In the genomic region with DNA sequence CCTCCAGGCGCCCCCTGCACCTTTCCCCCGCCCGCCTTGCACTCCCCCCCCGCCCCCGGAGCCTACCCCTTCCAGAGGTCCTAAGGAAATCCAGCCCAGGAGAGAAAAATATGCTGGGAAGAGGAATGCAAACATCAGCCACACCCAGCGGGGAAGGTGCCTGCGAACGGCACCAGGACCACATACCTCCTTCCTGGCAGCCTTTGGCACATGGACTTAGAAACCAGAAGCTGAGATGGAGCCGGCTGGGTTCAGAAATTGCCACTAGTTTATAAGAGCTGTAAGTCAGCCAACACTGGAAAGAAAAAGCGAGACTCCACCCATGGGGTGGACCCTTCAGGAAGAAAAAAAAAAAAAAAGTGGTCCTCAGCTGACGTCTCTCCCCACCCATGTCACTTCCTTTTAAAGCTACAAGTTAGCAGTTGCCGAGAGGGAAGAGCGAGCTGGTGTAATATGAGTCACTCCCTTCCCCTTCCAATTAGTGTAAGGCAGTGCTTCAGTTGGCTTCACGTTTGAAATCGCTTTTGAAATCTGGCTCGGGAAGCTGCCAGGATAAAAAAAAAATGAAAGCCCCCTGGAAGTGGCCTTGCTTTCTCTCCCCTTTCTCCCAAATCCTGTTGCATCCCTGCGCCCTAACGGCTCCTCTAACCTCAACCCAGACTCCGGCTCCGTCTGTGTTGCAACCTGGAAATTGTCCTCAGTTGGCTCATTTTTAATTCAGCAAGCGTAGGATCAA, we compare ENCODE assay signal across 1 cellular context.
TF ChIP-seq lines count a peak whose summit lies in the region.

A gene with protein sequence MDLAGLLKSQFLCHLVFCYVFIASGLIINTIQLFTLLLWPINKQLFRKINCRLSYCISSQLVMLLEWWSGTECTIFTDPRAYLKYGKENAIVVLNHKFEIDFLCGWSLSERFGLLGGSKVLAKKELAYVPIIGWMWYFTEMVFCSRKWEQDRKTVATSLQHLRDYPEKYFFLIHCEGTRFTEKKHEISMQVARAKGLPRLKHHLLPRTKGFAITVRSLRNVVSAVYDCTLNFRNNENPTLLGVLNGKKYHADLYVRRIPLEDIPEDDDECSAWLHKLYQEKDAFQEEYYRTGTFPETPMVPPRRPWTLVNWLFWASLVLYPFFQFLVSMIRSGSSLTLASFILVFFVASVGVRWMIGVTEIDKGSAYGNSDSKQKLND (minus strand): TSS at position 310 of the 736 bp plus-strand sequence. CDS start 41,848 bp downstream, outside the sequence.

TF ChIP-seq in K562, 482 proteins besides CTCF, POLR2A, EP300 and RAD21 (continued from another document and continues in another):
- TF ChIP-seq ZNF280A (IDR thresholded peaks at IDR 0.05; ENCODE audit: low read depth, partially characterized antibody) (no peak), ZNF174 (CRISPR knock-in tag; IDR thresholded peaks at IDR 0.05) (no peak), FOXM1 (IDR thresholded peaks at IDR 0.05; ENCODE audit: low read depth) (peak; percentile 68; the same call in 1 of the 2 replicates), FOXM1 (CRISPR knock-in tag; IDR thresholded peaks at IDR 0.05; ENCODE audit: low read depth) (no peak), SNRNP70 (optimal IDR thresholded peaks at IDR 0.05; ENCODE audit: low read depth, low read length) (no peak), RBM17 (IDR thresholded peaks at IDR 0.05; ENCODE audit: borderline replicate concordance, low read depth, low read length) (no peak), NEUROD1 (IDR thresholded peaks at IDR 0.05; ENCODE audit: borderline replicate concordance, low read depth, low read length, partially characterized antibody) (peak; percentile 68), HDAC8 (tag; IDR thresholded peaks at IDR 0.05) (no peak), ZEB2 (IDR thresholded peaks at IDR 0.05) (0 out of 2 replicates have a peak, but pooled peaks have one; percentile 22), HES1 (IDR thresholded peaks at IDR 0.05; ENCODE audit: low read depth) (0 out of 2 replicates have a peak, but pooled peaks have one; percentile 41), ZNF76 (CRISPR knock-in tag; IDR thresholded peaks at IDR 0.05; ENCODE audit: borderline replicate concordance) (no peak), JUND (IDR thresholded peaks at IDR 0.05; ENCODE audit: borderline replicate concordance, low read depth, low read length) (peak; percentile 92), JUND (tag; IDR thresholded peaks at IDR 0.05; ENCODE audit: borderline replicate concordance, low read depth, low read length) (peak; percentile 94), ASH1L (IDR thresholded peaks at IDR 0.05; ENCODE audit: borderline replicate concordance, low read depth, partially characterized antibody) (peak; percentile 37), GATAD2A (IDR thresholded peaks at IDR 0.05) (peak; percentile 47; the same call in 1 of the 2 replicates), TARDBP (IDR thresholded peaks at IDR 0.05) (no peak), U2AF2 (optimal IDR thresholded peaks at IDR 0.05; ENCODE audit: low read depth, low read length) (no peak), MCM2 (IDR thresholded peaks at IDR 0.05; ENCODE audit: low read depth) (no peak), XRCC3 (IDR thresholded peaks at IDR 0.05) (no peak), GABPA (tag; conservative IDR thresholded peaks at IDR 0.05; ENCODE audit: low read depth) (peak; percentile 85), PCBP2 (IDR thresholded peaks at IDR 0.05; ENCODE audit: low read depth, low read length, poor library complexity, severe bottlenecking) (no peak), NFATC3 (IDR thresholded peaks at IDR 0.05) (no peak), MAZ (CRISPR knock-in tag; conservative IDR thresholded peaks at IDR 0.05 in 1 of 2, IDR thresholded peaks at IDR 0.05 in 1 of 2) (peak in 1 of 2 experiments; percentile 57; a peak in 2 of 4 replicates), ELF2 (CRISPR knock-in tag; IDR thresholded peaks at IDR 0.05) (no peak), PURB (CRISPR knock-in tag; IDR thresholded peaks at IDR 0.05; ENCODE audit: low read depth) (no peak), HBP1 (CRISPR knock-in tag; IDR thresholded peaks at IDR 0.05) (no peak), FOXK2 (conservative IDR thresholded peaks at IDR 0.05 in 1 of 2, IDR thresholded peaks at IDR 0.05 in 1 of 2; ENCODE audit: low read depth in 2 of 2) (peak; percentile 55 to 66; a peak in 3 of 4 replicates), FOXJ3 (CRISPR knock-in tag; IDR thresholded peaks at IDR 0.05) (no peak), TBP (optimal IDR thresholded peaks at IDR 0.05; ENCODE audit: low read depth, low read length) (peak; percentile 99), ZNF639 (CRISPR knock-in tag; conservative IDR thresholded peaks at IDR 0.05 in 1 of 2, IDR thresholded peaks at IDR 0.05 in 1 of 2) (no peak), NFE2L1 (tag; IDR thresholded peaks at IDR 0.05; ENCODE audit: borderline replicate concordance, low read depth) (no peak), RFX7 (CRISPR knock-in tag; IDR thresholded peaks at IDR 0.05) (no peak), PPARD (CRISPR knock-in tag; IDR thresholded peaks at IDR 0.05) (no peak), RCOR1 (IDR thresholded peaks at IDR 0.05; ENCODE audit: borderline replicate concordance in 1 of 2, low read depth in 2 of 2, low read length in 2 of 2) (peak in 1 of 2 experiments; percentile 53; a peak in 2 of 4 replicates), BCL6 (CRISPR knock-in tag; IDR thresholded peaks at IDR 0.05) (no peak), PTBP1 (IDR thresholded peaks at IDR 0.05; ENCODE audit: low read depth, low read length) (no peak), KDM5B (IDR thresholded peaks at IDR 0.05; ENCODE audit: insufficient replicate concordance, low read depth, low read length) (peak; percentile 82), POLR2B (IDR thresholded peaks at IDR 0.05; ENCODE audit: low read depth, partially characterized antibody) (peak; percentile 78), ZNF695 (CRISPR knock-in tag; IDR thresholded peaks at IDR 0.05) (no peak), SMARCA5 (IDR thresholded peaks at IDR 0.05) (no peak), HDAC2 (IDR thresholded peaks at IDR 0.05) (peak; percentile 66), ZNF707 (CRISPR knock-in tag; conservative IDR thresholded peaks at IDR 0.05) (no peak), TAF15 (IDR thresholded peaks at IDR 0.05; ENCODE audit: low read depth, low read length) (no peak)
- TF ChIP-seq, protein P1, sequence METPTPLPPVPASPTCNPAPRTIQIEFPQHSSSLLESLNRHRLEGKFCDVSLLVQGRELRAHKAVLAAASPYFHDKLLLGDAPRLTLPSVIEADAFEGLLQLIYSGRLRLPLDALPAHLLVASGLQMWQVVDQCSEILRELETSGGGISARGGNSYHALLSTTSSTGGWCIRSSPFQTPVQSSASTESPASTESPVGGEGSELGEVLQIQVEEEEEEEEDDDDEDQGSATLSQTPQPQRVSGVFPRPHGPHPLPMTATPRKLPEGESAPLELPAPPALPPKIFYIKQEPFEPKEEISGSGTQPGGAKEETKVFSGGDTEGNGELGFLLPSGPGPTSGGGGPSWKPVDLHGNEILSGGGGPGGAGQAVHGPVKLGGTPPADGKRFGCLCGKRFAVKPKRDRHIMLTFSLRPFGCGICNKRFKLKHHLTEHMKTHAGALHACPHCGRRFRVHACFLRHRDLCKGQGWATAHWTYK (CRISPR knock-in tag; IDR thresholded peaks at IDR 0.05), result no peak
- TF ChIP-seq, protein P2, sequence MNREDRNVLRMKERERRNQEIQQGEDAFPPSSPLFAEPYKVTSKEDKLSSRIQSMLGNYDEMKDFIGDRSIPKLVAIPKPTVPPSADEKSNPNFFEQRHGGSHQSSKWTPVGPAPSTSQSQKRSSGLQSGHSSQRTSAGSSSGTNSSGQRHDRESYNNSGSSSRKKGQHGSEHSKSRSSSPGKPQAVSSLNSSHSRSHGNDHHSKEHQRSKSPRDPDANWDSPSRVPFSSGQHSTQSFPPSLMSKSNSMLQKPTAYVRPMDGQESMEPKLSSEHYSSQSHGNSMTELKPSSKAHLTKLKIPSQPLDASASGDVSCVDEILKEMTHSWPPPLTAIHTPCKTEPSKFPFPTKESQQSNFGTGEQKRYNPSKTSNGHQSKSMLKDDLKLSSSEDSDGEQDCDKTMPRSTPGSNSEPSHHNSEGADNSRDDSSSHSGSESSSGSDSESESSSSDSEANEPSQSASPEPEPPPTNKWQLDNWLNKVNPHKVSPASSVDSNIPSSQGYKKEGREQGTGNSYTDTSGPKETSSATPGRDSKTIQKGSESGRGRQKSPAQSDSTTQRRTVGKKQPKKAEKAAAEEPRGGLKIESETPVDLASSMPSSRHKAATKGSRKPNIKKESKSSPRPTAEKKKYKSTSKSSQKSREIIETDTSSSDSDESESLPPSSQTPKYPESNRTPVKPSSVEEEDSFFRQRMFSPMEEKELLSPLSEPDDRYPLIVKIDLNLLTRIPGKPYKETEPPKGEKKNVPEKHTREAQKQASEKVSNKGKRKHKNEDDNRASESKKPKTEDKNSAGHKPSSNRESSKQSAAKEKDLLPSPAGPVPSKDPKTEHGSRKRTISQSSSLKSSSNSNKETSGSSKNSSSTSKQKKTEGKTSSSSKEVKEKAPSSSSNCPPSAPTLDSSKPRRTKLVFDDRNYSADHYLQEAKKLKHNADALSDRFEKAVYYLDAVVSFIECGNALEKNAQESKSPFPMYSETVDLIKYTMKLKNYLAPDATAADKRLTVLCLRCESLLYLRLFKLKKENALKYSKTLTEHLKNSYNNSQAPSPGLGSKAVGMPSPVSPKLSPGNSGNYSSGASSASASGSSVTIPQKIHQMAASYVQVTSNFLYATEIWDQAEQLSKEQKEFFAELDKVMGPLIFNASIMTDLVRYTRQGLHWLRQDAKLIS (CRISPR knock-in tag; IDR thresholded peaks at IDR 0.05), result no peak; the same call in 1 of the 2 replicates
- TF ChIP-seq, protein P3, sequence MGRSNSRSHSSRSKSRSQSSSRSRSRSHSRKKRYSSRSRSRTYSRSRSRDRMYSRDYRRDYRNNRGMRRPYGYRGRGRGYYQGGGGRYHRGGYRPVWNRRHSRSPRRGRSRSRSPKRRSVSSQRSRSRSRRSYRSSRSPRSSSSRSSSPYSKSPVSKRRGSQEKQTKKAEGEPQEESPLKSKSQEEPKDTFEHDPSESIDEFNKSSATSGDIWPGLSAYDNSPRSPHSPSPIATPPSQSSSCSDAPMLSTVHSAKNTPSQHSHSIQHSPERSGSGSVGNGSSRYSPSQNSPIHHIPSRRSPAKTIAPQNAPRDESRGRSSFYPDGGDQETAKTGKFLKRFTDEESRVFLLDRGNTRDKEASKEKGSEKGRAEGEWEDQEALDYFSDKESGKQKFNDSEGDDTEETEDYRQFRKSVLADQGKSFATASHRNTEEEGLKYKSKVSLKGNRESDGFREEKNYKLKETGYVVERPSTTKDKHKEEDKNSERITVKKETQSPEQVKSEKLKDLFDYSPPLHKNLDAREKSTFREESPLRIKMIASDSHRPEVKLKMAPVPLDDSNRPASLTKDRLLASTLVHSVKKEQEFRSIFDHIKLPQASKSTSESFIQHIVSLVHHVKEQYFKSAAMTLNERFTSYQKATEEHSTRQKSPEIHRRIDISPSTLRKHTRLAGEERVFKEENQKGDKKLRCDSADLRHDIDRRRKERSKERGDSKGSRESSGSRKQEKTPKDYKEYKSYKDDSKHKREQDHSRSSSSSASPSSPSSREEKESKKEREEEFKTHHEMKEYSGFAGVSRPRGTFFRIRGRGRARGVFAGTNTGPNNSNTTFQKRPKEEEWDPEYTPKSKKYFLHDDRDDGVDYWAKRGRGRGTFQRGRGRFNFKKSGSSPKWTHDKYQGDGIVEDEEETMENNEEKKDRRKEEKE (IDR thresholded peaks at IDR 0.05; ENCODE audit: borderline replicate concordance in 1 of 2, control insufficient read depth in 1 of 2, low read depth in 2 of 2, low read length in 1 of 2), result 0 out of 4 replicates have a peak, but pooled peaks of 1 of the 2 experiments have one; percentile 32
- TF ChIP-seq, protein P4, sequence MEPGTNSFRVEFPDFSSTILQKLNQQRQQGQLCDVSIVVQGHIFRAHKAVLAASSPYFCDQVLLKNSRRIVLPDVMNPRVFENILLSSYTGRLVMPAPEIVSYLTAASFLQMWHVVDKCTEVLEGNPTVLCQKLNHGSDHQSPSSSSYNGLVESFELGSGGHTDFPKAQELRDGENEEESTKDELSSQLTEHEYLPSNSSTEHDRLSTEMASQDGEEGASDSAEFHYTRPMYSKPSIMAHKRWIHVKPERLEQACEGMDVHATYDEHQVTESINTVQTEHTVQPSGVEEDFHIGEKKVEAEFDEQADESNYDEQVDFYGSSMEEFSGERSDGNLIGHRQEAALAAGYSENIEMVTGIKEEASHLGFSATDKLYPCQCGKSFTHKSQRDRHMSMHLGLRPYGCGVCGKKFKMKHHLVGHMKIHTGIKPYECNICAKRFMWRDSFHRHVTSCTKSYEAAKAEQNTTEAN (CRISPR knock-in tag; IDR thresholded peaks at IDR 0.05), result no peak
